ENCODE assay signal across 9 cellular contexts in the genomic region with DNA sequence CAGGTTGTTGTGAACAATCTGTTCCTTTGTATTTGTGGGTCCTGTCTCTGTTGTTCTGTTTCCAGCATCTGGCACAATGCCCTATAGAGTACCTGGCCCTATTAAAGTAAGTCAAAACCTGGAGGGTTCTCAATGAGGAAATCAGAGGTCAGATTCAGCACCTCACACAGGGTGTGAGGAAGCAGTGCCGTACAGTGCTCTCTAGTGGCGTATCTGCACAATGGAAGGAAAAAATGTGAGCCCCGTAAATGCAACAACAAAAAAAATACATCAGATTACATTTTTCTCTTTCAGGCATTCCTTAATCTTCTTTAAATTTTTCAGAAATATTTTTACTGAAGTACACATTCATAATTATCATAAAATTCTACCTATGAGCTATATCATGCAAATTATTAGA. TPM values are rescaled to one million over a fixed set of nuclear protein-coding genes. Genes with fewer than 3 reads are reported as not detected.
DNase-seq lines count a peak whose midpoint lies in the region; ATAC-seq and TF ChIP-seq lines count a peak whose summit lies in the region.
"Not testable (repeated sequence)": the region's sequence is repeated elsewhere in the genome, so short reads cannot be mapped to it uniquely, and the experiment has no call there.
"Had no signal": no experiment of that assay in that cellular context is flagged by ENCODE, and none has a peak within 500 bp of the region (broad histone marks: within the 10 kb centered on the region; RNA-seq: fewer than 3 reads in every experiment).

No MANE protein-coding gene starts in this region.

- not testable (repeated sequence) for H3K36me3 Mint-ChIP-seq in activated T-cell treated with anti-CD3 and anti-CD28 coated beads, Interleukin-2, amount 50 U/mL, for 4 hours (ENCODE audit: insufficient read depth); natural killer cell treated with Interleukin-12 subunit alpha and Interleukin-12 subunit beta and Interleukin-15 and Interleukin-18, amount 100 ng/mL, for 72 hours

- H3K27ac Mint-ChIP-seq in natural killer cell treated with Interleukin-12 subunit alpha and Interleukin-12 subunit beta and Interleukin-15 and Interleukin-18, amount 100 ng/mL, for 72 hours: not testable (repeated sequence)

- not testable (repeated sequence) for H3K4me3 Mint-ChIP-seq in activated T-cell treated with anti-CD3 and anti-CD28 coated beads, Interleukin-2, amount 50 U/mL, for 4 hours; natural killer cell treated with Interleukin-12 subunit alpha and Interleukin-12 subunit beta and Interleukin-15 and Interleukin-18, amount 100 ng/mL, for 72 hours

- not testable (repeated sequence) for H3K27me3 Mint-ChIP-seq in activated T-cell treated with anti-CD3 and anti-CD28 coated beads, Interleukin-2, amount 50 U/mL, for 4 hours (ENCODE audit: low read depth); natural killer cell treated with Interleukin-12 subunit alpha and Interleukin-12 subunit beta and Interleukin-15 and Interleukin-18, amount 100 ng/mL, for 72 hours

- not testable (repeated sequence) for H3K9me3 Mint-ChIP-seq in activated T-cell treated with anti-CD3 and anti-CD28 coated beads, Interleukin-2, amount 50 U/mL, for 4 hours; natural killer cell treated with Interleukin-12 subunit alpha and Interleukin-12 subunit beta and Interleukin-15 and Interleukin-18, amount 100 ng/mL, for 72 hours

- intact Hi-C loops in A673 (cut with micrococcal nuclease; ENCODE audit: unreplicated experiment): loop anchor here (5.0 kb wide), 1 partner anchor 136 kb away; no protein-coding TSS in a partner anchor

- peak; percentile 34 for DNase-seq in A673 (ENCODE audit: low spot score)
- not testable (repeated sequence) for DNase-seq in GM13976 (ENCODE audit: low spot score); activated T-cell treated with anti-CD3 and anti-CD28 coated beads, Interleukin-2, amount 50 U/mL, for 4 hours
- peak; percentile 2 for DNase-seq in NCI-H510A (lab: John Stamatoyannopoulos, UW)
- DNase-seq in fibroblast of pulmonary artery (ENCODE audit: low read depth): peak; percentile 33
- peak; percentile 62 for DNase-seq in natural killer cell treated with Interleukin-12 subunit alpha and Interleukin-12 subunit beta and Interleukin-15 and Interleukin-18, amount 100 ng/mL, for 72 hours (ENCODE audit: low spot score)

- in situ Hi-C loops in GM13976 (cut with MboI; ENCODE audit: low sequenced_read_pairs, unreplicated experiment): loop anchor here (25.0 kb wide), 1 partner anchor 346 kb away; no protein-coding TSS in a partner anchor

- not testable (repeated sequence) for H3K27me3 ChIP-seq in A673 (replicated peaks; ENCODE audit: insufficient read depth, low read depth, low read length, poor library complexity)

- ATAC-seq in GM21786 (IDR thresholded peaks at IDR 0.05; ENCODE audit: unreplicated experiment): peak; percentile 45
- ATAC-seq in HG03378 (IDR thresholded peaks at IDR 0.05; ENCODE audit: unreplicated experiment): peak; percentile 56
- ATAC-seq in activated T-cell treated with anti-CD3 and anti-CD28 coated beads, Interleukin-2, amount 50 U/mL, for 4 hours: peak; percentile 28 to 48
- ATAC-seq in natural killer cell treated with Interleukin-12 subunit alpha and Interleukin-12 subunit beta and Interleukin-15 and Interleukin-18, amount 100 ng/mL, for 72 hours: peak; percentile 63 to 76

- H3K4me1 Mint-ChIP-seq in activated T-cell treated with anti-CD3 and anti-CD28 coated beads, Interleukin-2, amount 50 U/mL, for 4 hours (ENCODE audit: low read depth): not testable (repeated sequence)
- H3K4me1 Mint-ChIP-seq in natural killer cell treated with Interleukin-12 subunit alpha and Interleukin-12 subunit beta and Interleukin-15 and Interleukin-18, amount 100 ng/mL, for 72 hours (ENCODE audit: low read depth in 2 of 2): peaks cover 11 to 18% of the 10 kb centered on the region in 2 donors

- not testable (repeated sequence) for H3K4me1 ChIP-seq in A673 (ENCODE audit: insufficient read depth, low read length, poor library complexity, severe bottlenecking)

- H3K36me3 ChIP-seq in A673 (ENCODE audit: insufficient read depth, low read length, poor library complexity, severe bottlenecking): not testable (repeated sequence)

- POLR2A ChIA-PET in A673 (lab: Charles Lee; ENCODE audit: low non-redundant PET): not testable (repeated sequence)

- not testable (repeated sequence) for BruUV-seq in A673 (replicated peaks; lab: Mats Ljungman, UMichigan)

- H3K27ac ChIP-seq in A673 (ENCODE audit: low read depth, low read length, poor library complexity, severe bottlenecking): not testable (repeated sequence)

- not testable (repeated sequence) for H3K4me3 ChIP-seq in A673 (ENCODE audit: low read depth, low read length, poor library complexity, severe bottlenecking); fibroblast of pulmonary artery (replicated peaks; ENCODE audit: low read depth, low read length)

- H3K9me3 ChIP-seq in A673 (ENCODE audit: low read depth, low read length, poor library complexity, severe bottlenecking): not testable (repeated sequence)

- TF ChIP-seq CTCF in A673 (conservative IDR thresholded peaks at IDR 0.05; ENCODE audit: low read depth, low read length): peak; percentile 54
- peak; percentile 55 for TF ChIP-seq CTCF in GM13976 (IDR thresholded peaks at IDR 0.05; ENCODE audit: borderline replicate concordance, control extremely low read depth, extremely low read depth, insufficient read depth, missing control alignments)
- peak; percentile 46 for TF ChIP-seq CTCF in fibroblast of pulmonary artery (IDR thresholded peaks at IDR 0.05; ENCODE audit: low read length, missing control alignments)

- CTCF ChIA-PET in A673 (lab: Charles Lee): not testable (repeated sequence)

RNA-seq across cellular contexts. Expression of a gene that starts 2.5 kb away (rescaled TPM):
- total RNA-seq in A673 (2021): 1.2 and 1.5 TPM in 2 replicates
- total RNA-seq in activated T-cell treated with anti-CD3 and anti-CD28 coated beads, Interleukin-2, amount 50 U/mL, for 4 hours: 1 to 10 TPM in 1 of 3 donors, under 1 TPM in 2; 0.26 to 2.1 (median 0.27) TPM
- total RNA-seq in natural killer cell treated with Interleukin-12 subunit alpha and Interleukin-12 subunit beta and Interleukin-15 and Interleukin-18, amount 100 ng/mL, for 72 hours: 1 to 10 TPM in 1 of 2 donors, under 1 TPM in 1; 0.50 to 2.9 TPM
- total RNA-seq: myocyte had no signal
